ENCODE assay signal across 19 cellular contexts in the genomic region with DNA sequence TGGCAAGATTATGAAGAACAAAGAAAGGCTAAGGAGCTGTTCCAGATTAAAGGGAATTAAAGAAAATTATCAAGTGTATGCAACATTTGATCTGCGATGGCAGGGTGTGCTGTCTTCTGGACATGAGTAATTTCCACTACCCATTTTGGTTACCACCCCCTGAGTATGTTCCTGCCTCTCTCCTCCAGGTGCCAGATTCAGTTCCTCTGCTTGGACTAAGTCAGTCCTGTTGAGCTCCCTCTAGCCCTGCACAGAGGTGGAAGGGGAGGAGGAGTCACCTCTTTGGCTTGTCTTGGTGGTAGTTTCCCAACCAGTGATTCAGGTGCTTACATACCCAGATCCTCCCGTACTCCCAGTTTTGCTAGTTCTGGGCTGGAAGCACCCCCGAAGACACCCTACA. TPM values are rescaled to one million over a fixed set of nuclear protein-coding genes. Genes with fewer than 3 reads are reported as not detected.
DNase-seq lines count a peak whose midpoint lies in the region; ATAC-seq and TF ChIP-seq lines count a peak whose summit lies in the region.
"Had no signal": no experiment of that assay in that cellular context is flagged by ENCODE, and none has a peak within 500 bp of the region (broad histone marks: within the 10 kb centered on the region; RNA-seq: fewer than 3 reads in every experiment).

No MANE protein-coding gene starts in this region.

- peaks cover 7% of the 10 kb centered on the region for H3K27me3 Mint-ChIP-seq in chondrocyte (ENCODE audit: low read depth)

- H3K27ac Mint-ChIP-seq in chondrocyte (ENCODE audit: unreplicated experiment), result no peak overlapping the region
- H3K27ac Mint-ChIP-seq: stimulated activated naive CD8-positive, alpha-beta T cell treated with anti-CD3 and anti-CD28 coated beads, Interleukin-15, Interleukin-2, amounts not matched to agents 100 ng/mL and 50 ng/mL, for 24 hours had no signal

- H3K4me1 Mint-ChIP-seq in chondrocyte (ENCODE audit: low read depth), result no peaks in the 10 kb centered on the region

- intact Hi-C loops in left ventricle myocardium superior (cut with micrococcal nuclease), result no loop called here
- intact Hi-C loops in Right ventricle myocardium inferior (cut with DNase I), result no loop called here

- no peak for TF ChIP-seq CTCF in GM12865 (IDR thresholded peaks at IDR 0.05; ENCODE audit: insufficient read depth, low read depth, low read length, missing control alignments)
- TF ChIP-seq CTCF in chondrocyte (IDR thresholded peaks at IDR 0.05), result no peak

- H3K36me3 Mint-ChIP-seq in chondrocyte (ENCODE audit: low read depth), result no peaks in the 10 kb centered on the region

- H3K4me3 Mint-ChIP-seq in chondrocyte (ENCODE audit: unreplicated experiment), result no peak overlapping the region
- H3K4me3 Mint-ChIP-seq: activated CD8-positive, alpha-beta T cell treated with anti-CD3 and anti-CD28 coated beads, Interleukin-2, amount 10 ng/mL, durations not matched to agents 7 days and 5 days; nephron progenitor cell; stimulated activated naive CD8-positive, alpha-beta T cell treated with anti-CD3 and anti-CD28 coated beads, Interleukin-15, Interleukin-2, amounts not matched to agents 100 ng/mL and 50 ng/mL, for 24 hours had no signal

- DNase-seq in GM12865 (ENCODE audit: low read depth) (peak; percentile 45), NOMO-1 treated with dmso at 0.1 percent for 144 hours (lab: John Stamatoyannopoulos, UW; ENCODE audit: unreplicated experiment) (peak; percentile 46), left ventricle myocardium superior (no peak), Right ventricle myocardium inferior (ENCODE audit: missing footprints) (no peak), chondrocyte (ENCODE audit: low spot score) (no peak), NCI-H2227 treated with DMSO at 0.1 percent for 48 hours (lab: John Stamatoyannopoulos, UW) (no peak)
- DNase-seq: activated CD8-positive, alpha-beta T cell treated with anti-CD3 and anti-CD28 coated beads, Interleukin-2, amount 10 ng/mL, durations not matched to agents 7 days and 5 days; heart left ventricle; left cardiac atrium; NCI-H446; nephron progenitor cell; right cardiac atrium; stimulated activated CD4-positive, alpha-beta T cell treated with anti-CD3 and anti-CD28 coated beads, Interleukin-4, amount 100 ng/mL, for 1 hour had no signal

- ATAC-seq in GM19452 (IDR thresholded peaks at IDR 0.05; ENCODE audit: unreplicated experiment) (peak; percentile 56), HG02938 (IDR thresholded peaks at IDR 0.05; ENCODE audit: unreplicated experiment) (peak; percentile 43), left ventricle myocardium superior (no peak), Right ventricle myocardium inferior (no peak)
- ATAC-seq: activated CD8-positive, alpha-beta T cell treated with anti-CD3 and anti-CD28 coated beads, Interleukin-2, amount 10 ng/mL, durations not matched to agents 7 days and 5 days; heart left ventricle; left cardiac atrium; right cardiac atrium had no signal

- no peak overlapping the region for H3K4me3 ChIP-seq in GM12865 (ENCODE audit: low read depth, low read length)
- H3K4me3 ChIP-seq: cardiac muscle cell, heart left ventricle had no signal

- peaks cover 2% of the 10 kb centered on the region for H3K9me3 Mint-ChIP-seq in chondrocyte (ENCODE audit: low read depth)

RNA-seq across cellular contexts. Expression of a gene that starts 22.2 kb away (rescaled TPM):
- total RNA-seq in left ventricle myocardium superior (34.2 TPM), Right ventricle myocardium inferior (34.7 TPM), chondrocyte (43.0 to 47.9 TPM (median 44.3 TPM) in 3 replicates)

RNA-seq across cellular contexts. Expression of a gene that starts 40.5 kb away (rescaled TPM):
- not detected for total RNA-seq in left ventricle myocardium superior
- not detected for total RNA-seq in Right ventricle myocardium inferior
- total RNA-seq in chondrocyte, result not detected in 3 replicates
- total RNA-seq: activated CD8-positive, alpha-beta T cell treated with anti-CD3 and anti-CD28 coated beads, Interleukin-2, amount 10 ng/mL, durations not matched to agents 7 days and 5 days; cardiac muscle cell; endothelial cell of umbilical vein; heart left ventricle; left cardiac atrium; M059J; right cardiac atrium had no signal

Comparison
In these comparisons a context has a peak if more than half of its experiments do, and no peak if none do; other contexts are left out.
1. DNase-seq: peak in GM12865 (single experiment) and NOMO-1 treated with dmso at 0.1 percent for 144 hours (single experiment); none in left ventricle myocardium superior (single experiment), Right ventricle myocardium inferior (single experiment), chondrocyte (single experiment) and NCI-H2227 treated with DMSO at 0.1 percent for 48 hours (single experiment).
2. ATAC-seq: peak in GM19452 (single experiment) and HG02938 (single experiment); none in left ventricle myocardium superior (single experiment) and Right ventricle myocardium inferior (single experiment).